ENCODE assay signal across 10 cellular contexts in the genomic region with DNA sequence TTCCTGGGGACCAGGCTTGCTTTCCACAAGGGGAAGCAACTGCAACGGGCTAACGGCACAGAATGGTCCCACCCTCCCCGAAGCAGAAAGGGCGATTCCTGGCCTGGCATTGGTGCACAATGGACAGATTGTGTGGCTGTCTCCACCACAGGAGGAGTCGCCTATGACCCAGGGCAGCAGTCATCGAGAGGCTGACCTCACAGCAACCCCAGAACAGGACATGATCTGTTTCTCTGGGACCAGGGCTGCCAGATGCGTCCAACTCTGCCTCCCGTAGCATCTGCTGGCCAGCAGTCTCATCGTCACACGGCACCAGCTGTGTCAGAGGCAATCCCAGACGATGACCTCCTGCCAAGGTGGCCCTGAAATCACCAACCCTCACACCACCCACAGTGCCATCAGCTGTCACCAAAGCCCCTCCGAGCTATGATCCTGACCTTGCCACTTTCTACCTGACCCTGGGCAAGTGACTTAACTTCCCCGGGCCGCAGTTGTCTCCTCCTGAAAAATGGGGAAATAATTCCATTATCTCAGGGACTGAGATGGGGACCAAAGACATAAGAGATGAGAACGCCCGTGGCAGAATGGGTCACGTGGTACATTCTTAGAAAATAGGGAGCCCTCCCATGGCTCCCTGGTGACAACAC.
DNase-seq lines count a peak whose midpoint lies in the region; ATAC-seq and TF ChIP-seq lines count a peak whose summit lies in the region.
"Had no signal": no experiment of that assay in that cellular context is flagged by ENCODE, and none has a peak within 500 bp of the region (broad histone marks: within the 10 kb centered on the region; RNA-seq: fewer than 3 reads in every experiment).

No MANE protein-coding gene starts in this region.

- no peak for TF ChIP-seq POLR2A in gastrocnemius medialis (IDR thresholded peaks at IDR 0.05)

- H3K9me3 ChIP-seq in gastrocnemius medialis: no peaks in the 10 kb centered on the region

- in situ Hi-C loops in gastrocnemius medialis (cut with MboI; ENCODE audit: low sequenced_read_pairs in 4 of 4): no loop called here

- H3K36me3 ChIP-seq in gastrocnemius medialis: no peaks in the 10 kb centered on the region
- H3K36me3 ChIP-seq: cardiac muscle cell had no signal

- no peak overlapping the region for H3K27ac ChIP-seq in gastrocnemius medialis
- H3K27ac ChIP-seq: cardiac muscle cell had no signal

- H3K27me3 ChIP-seq in gastrocnemius medialis: no peaks in the 10 kb centered on the region
- H3K27me3 ChIP-seq: cardiac muscle cell had no signal

- H3K4me1 ChIP-seq in gastrocnemius medialis: peaks cover 61 to 74% of the 10 kb centered on the region in 2 donors

- H3K4me3 ChIP-seq in gastrocnemius medialis: no peak overlapping the region
- H3K4me3 ChIP-seq: cardiac muscle cell, lung had no signal

- DNase-seq in ELR (ENCODE audit: low read depth): peak; percentile 27
- peak in 53 of 58 donors; percentile 22 to 97 (median 82) for DNase-seq in anterior cingulate cortex (lab: John Stamatoyannopoulos, UW)
- DNase-seq in hippocampal formation (lab: John Stamatoyannopoulos, UW): peak; percentile 88 to 94
- peak; percentile 39 to 67 for DNase-seq in gastrocnemius medialis
- no peak for DNase-seq in T1000 (lab: John Stamatoyannopoulos, UW)
- no peak for DNase-seq in NCI-H128 (lab: John Stamatoyannopoulos, UW; ENCODE audit: unreplicated experiment)

- TF ChIP-seq CTCF in gastrocnemius medialis (IDR thresholded peaks at IDR 0.05 in 4 of 5, conservative IDR thresholded peaks at IDR 0.05 in 1 of 5): no peak

- intact Hi-C loops in gastrocnemius medialis (cut with DNase I; ENCODE audit: low total_unique reads): loop anchor here (2.0 to 10.0 kb wide), 2 partner anchors 105 to 175 kb away; partner anchors contain the start of genes ITPK1, LYSET and MOAP1

- ATAC-seq in gastrocnemius medialis (peak; percentile 43 to 47), HG03521 (IDR thresholded peaks at IDR 0.05; ENCODE audit: unreplicated experiment) (no peak), GM19324 (IDR thresholded peaks at IDR 0.05; ENCODE audit: low FRiP score, unreplicated experiment) (no peak)

Comparison
In these comparisons a context has a peak if more than half of its experiments do, and no peak if none do; other contexts are left out.
1. DNase-seq: peak in ELR (single experiment), anterior cingulate cortex (53 of 58), hippocampal formation (2 of 2) and gastrocnemius medialis (2 of 2); none in T1000 (single experiment) and NCI-H128 (single experiment).
2. ATAC-seq: peak in gastrocnemius medialis (2 of 2); none in HG03521 (single experiment) and GM19324 (single experiment).